ENCODE assay signal across 8 cellular contexts in the genomic region with DNA sequence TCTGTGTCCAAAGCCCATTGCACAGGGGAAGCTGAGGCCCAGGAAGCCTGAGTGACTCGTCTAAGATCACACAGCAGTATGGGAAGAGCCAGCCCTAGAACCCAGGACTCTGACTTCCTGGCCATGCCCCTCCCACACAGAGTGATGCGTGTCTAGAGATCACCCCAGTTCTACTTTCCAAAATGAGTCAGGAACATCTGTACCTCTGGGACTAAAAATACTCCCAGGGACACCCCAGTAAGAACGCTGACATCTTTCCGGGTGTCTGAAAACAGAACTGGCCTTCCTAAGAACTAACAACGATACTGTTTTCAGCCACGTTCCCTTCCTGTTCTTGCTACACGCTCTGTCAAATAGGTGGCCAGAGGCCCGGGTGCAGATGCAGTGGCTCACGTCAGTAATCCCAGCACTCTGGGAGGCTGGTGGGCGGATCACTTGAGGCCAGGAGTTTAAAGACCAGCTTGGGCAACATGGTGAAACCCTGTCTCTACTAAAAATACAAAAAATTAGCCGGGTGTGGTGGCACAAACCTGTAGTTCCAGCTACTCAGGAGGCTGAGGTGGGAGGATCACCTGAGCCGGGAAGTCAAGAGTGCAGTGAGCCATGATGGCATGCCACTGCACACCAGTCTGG. TPM values are rescaled to one million over a fixed set of nuclear protein-coding genes. Genes with fewer than 3 reads are reported as not detected.
DNase-seq lines count a peak whose midpoint lies in the region; ATAC-seq and FAIRE-seq lines count a peak whose summit lies in the region.

No MANE protein-coding gene starts in this region.

- peak; percentile 21 for DNase-seq in NAMALWA (ENCODE audit: low spot score)
- DNase-seq in Right ventricle myocardium superior = no peak
- DNase-seq in NCI-H2107 (lab: John Stamatoyannopoulos, UW) = no peak
- no peak for DNase-seq in urothelium cell line (ENCODE audit: low spot score)
- no peak for DNase-seq in NCI-H2171 treated with DMSO at 0.1 percent for 48 hours (lab: John Stamatoyannopoulos, UW)
- no peak for DNase-seq in occipital lobe (lab: John Stamatoyannopoulos, UW)

- peak; percentile 79 for ATAC-seq in GM18511 (IDR thresholded peaks at IDR 0.05; ENCODE audit: unreplicated experiment)
- ATAC-seq in GM21786 (IDR thresholded peaks at IDR 0.05; ENCODE audit: unreplicated experiment) = peak; percentile 77
- peak; percentile 33 for ATAC-seq in Right ventricle myocardium superior (ENCODE audit: poor library complexity)

- intact Hi-C loops in Right ventricle myocardium superior (cut with DNase I) = no loop called here

- no peak for FAIRE-seq in urothelium cell line (lab: Jason Lieb, UNC)

RNA-seq across cellular contexts. Expression of a gene that starts 21.7 kb away (rescaled TPM):
- total RNA-seq in Right ventricle myocardium superior (16.2 TPM), occipital lobe (2.5 TPM)

RNA-seq across cellular contexts. Expression of a gene that starts 52.9 kb away (rescaled TPM):
- total RNA-seq in Right ventricle myocardium superior = 300 TPM
- total RNA-seq in occipital lobe = 1,406 TPM
